ENCODE assay signal across 11 cellular contexts in the genomic region with DNA sequence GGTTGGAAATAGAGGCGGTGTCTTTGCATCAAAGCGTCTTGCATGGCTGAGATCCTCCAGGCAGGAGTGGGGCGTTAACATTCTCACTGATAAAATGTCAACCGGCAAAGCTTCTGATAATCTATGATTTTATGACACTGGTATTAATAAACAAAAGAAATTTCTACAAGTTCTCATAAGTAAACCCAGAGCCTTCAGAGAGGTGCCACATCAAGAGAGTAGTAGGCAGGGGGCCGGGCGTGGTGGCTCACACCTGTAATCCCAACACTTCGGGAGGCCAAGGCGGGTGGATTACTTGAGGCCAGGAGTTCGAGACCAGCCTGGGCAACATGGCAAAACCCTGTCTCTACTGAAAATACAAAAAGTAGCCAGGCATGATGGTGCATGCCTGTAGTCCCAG. TPM values are rescaled to one million over a fixed set of nuclear protein-coding genes. Genes with fewer than 3 reads are reported as not detected.
DNase-seq lines count a peak whose midpoint lies in the region; ATAC-seq and TF ChIP-seq lines count a peak whose summit lies in the region.
"Not testable (repeated sequence)": the region's sequence is repeated elsewhere in the genome, so short reads cannot be mapped to it uniquely, and the experiment has no call there.
"Had no signal": no experiment of that assay in that cellular context is flagged by ENCODE, and none has a peak within 500 bp of the region (broad histone marks: within the 10 kb centered on the region; RNA-seq: fewer than 3 reads in every experiment).

No MANE protein-coding gene starts in this region.

- H4K20me1 ChIP-seq in HCT116 (ENCODE audit: insufficient read depth); OCI-LY7 (ENCODE audit: insufficient read depth, low read length): not testable (repeated sequence)

- not testable (repeated sequence) for ATAC-seq in HCT116

- DNase-seq in HCT116 (ENCODE audit: low read depth, low spot score); OCI-LY7 (ENCODE audit: low spot score); brain microvascular endothelial cell; cardiac muscle cell (ENCODE audit: low read depth in 1 of 2, low spot score in 1 of 2); mesenchymal stem cell; testis: not testable (repeated sequence)
- peak; percentile 67 for DNase-seq in posterior vena cava (ENCODE audit: low spot score)

- not testable (repeated sequence) for H3K4me1 ChIP-seq in ACC112 (ENCODE audit: control insufficient read depth, insufficient read depth, low read length, unreplicated experiment); cardiac muscle cell (ENCODE audit: low read depth); testis
- H3K4me1 ChIP-seq in HCT116 (ENCODE audit: control insufficient read depth in 1 of 2, insufficient read depth in 2 of 2, low read length in 2 of 2) (peaks cover 8 to 32% of the 10 kb centered on the region in 2 experiments; a peak in 3 of 4 replicates), OCI-LY7 (ENCODE audit: insufficient read depth, low read length, poor library complexity, severe bottlenecking) (peaks cover 24% of the 10 kb centered on the region), mesenchymal stem cell (ENCODE audit: control insufficient read depth, insufficient read depth, low read depth, low read length) (peaks cover 13% of the 10 kb centered on the region)

- H3K27me3 ChIP-seq in ACC112 (ENCODE audit: insufficient read depth, low read length); HCT116 (ENCODE audit: insufficient read depth, low read length); brain microvascular endothelial cell (replicated peaks); cardiac muscle cell; mesenchymal stem cell (ENCODE audit: control insufficient read depth in 1 of 2, insufficient read depth in 1 of 2, low read length in 2 of 2); testis: not testable (repeated sequence)

- CTCF ChIA-PET in HCT116 (lab: Charles Lee) = not testable (repeated sequence)
- CTCF ChIA-PET in OCI-LY7 (lab: Charles Lee; ENCODE audit: unreplicated experiment) = interaction anchor here (0.6 to 1.0 kb wide), 2 partner anchors 11 kb away, joined by 3 to 8 read pairs; a partner anchor contains a TSS

- not testable (repeated sequence) for H2BK15ac ChIP-seq in mesenchymal stem cell (ENCODE audit: low read depth, poor library complexity, severe bottlenecking)

- TF ChIP-seq POLR2A in HCT116 (IDR thresholded peaks at IDR 0.05; ENCODE audit: borderline replicate concordance, extremely low read depth, insufficient read depth, insufficient read length); testis (IDR thresholded peaks at IDR 0.05): not testable (repeated sequence)

- TF ChIP-seq RAD21 in HCT116 (IDR thresholded peaks at IDR 0.05; ENCODE audit: low read depth) = not testable (repeated sequence)

- H3K79me2 ChIP-seq in ACC112 (ENCODE audit: control insufficient read depth, insufficient read depth, low read length, unreplicated experiment) (peaks cover 12% of the 10 kb centered on the region), HCT116 (ENCODE audit: insufficient read depth, low read length) (peaks cover 16% of the 10 kb centered on the region), OCI-LY7 (ENCODE audit: insufficient read depth, low read depth, low read length) (peaks cover 15% of the 10 kb centered on the region)

- H3K9ac ChIP-seq in HCT116 (ENCODE audit: low read length) (0 out of 2 replicates have a peak overlapping the region, but pooled peaks have one; percentile 71), mesenchymal stem cell (ENCODE audit: low read length) (peak overlapping the region; percentile 96)

- H3K27ac ChIP-seq in ACC112 (ENCODE audit: low read depth, low read length); HCT116 (ENCODE audit: low read depth, low read length); mesenchymal stem cell (ENCODE audit: low read length, poor library complexity, severe bottlenecking): not testable (repeated sequence)
- H3K27ac ChIP-seq in OCI-LY7 (ENCODE audit: low read depth, low read length, poor library complexity, severe bottlenecking) (peak overlapping the region; percentile 90), brain microvascular endothelial cell (peak overlapping the region; percentile 100), cardiac muscle cell (peak overlapping the region; percentile 99), testis (peak overlapping the region; percentile 98 to 99)

- RAD21 ChIA-PET in HCT116 (lab: Charles Lee; ENCODE audit: low non-redundant PET in 1 of 2, low total read pairs in 2 of 2, uncharacterized antibody in 2 of 2, unreplicated experiment in 2 of 2) = interaction anchor here in 1 of 2 experiments (0.6 kb wide), 1 partner anchor 43 kb away, joined by 4 read pairs; no protein-coding TSS in a partner anchor

- H4K8ac ChIP-seq in mesenchymal stem cell (ENCODE audit: low read length) = peak overlapping the region; percentile 71

- H2BK120ac ChIP-seq in mesenchymal stem cell (ENCODE audit: low read depth, low read length) = not testable (repeated sequence)

- H3K4me3 ChIP-seq in ACC112 (ENCODE audit: low read depth, low read length); HCT116 (replicated peaks in 1 of 2; ENCODE audit: low read depth in 1 of 2, low read length in 2 of 2); brain microvascular endothelial cell (ENCODE audit: low read depth, low read length); cardiac muscle cell: not testable (repeated sequence)
- H3K4me3 ChIP-seq in OCI-LY7 (ENCODE audit: low read depth, low read length, poor library complexity, severe bottlenecking) (peak overlapping the region; percentile 63), mesenchymal stem cell (ENCODE audit: insufficient read depth in 1 of 2, low read depth in 1 of 2, low read length in 2 of 2) (peak overlapping the region in 1 of 2 experiments; percentile 74), testis (peak overlapping the region in 1 of 2 donors; percentile 90)

- POLR2A ChIA-PET in HCT116 (lab: Charles Lee) (interaction anchor here (0.6 to 3.5 kb wide), 4 partner anchors 9 to 13 kb away, joined by 3 to 30 read pairs (median 4); a partner anchor contains a TSS), OCI-LY7 (lab: Charles Lee) (interaction anchor here (0.6 to 5.3 kb wide), 5 partner anchors 9 to 169 kb away, joined by 3 to 45 read pairs (median 4); a partner anchor contains a TSS)

- not testable (repeated sequence) for H3K9me3 ChIP-seq in HCT116 (ENCODE audit: control insufficient read depth in 1 of 2, insufficient read depth in 1 of 2, low read depth in 1 of 2, low read length in 2 of 2); OCI-LY7 (ENCODE audit: low read length); cardiac muscle cell (ENCODE audit: low read depth); mesenchymal stem cell (ENCODE audit: control insufficient read depth, low read length); testis

- not testable (repeated sequence) for H4K91ac ChIP-seq in mesenchymal stem cell (ENCODE audit: low read length)

- not testable (repeated sequence) for H3K79me1 ChIP-seq in mesenchymal stem cell (replicated peaks; ENCODE audit: low read length, poor library complexity, severe bottlenecking)

- not testable (repeated sequence) for H3K36me3 ChIP-seq in ACC112 (ENCODE audit: insufficient read depth, low read length); HCT116 (ENCODE audit: control insufficient read depth in 1 of 2, insufficient read depth in 2 of 2, low read length in 2 of 2); OCI-LY7 (ENCODE audit: insufficient read depth, low read length); brain microvascular endothelial cell (replicated peaks); cardiac muscle cell; mesenchymal stem cell (ENCODE audit: control insufficient read depth in 1 of 2, insufficient read depth in 2 of 2, low read depth in 1 of 2, low read length in 2 of 2); testis (ENCODE audit: low read depth, missing control alignments)

- TF ChIP-seq CTCF in HCT116 (IDR thresholded peaks at IDR 0.05 in 2 of 3, conservative IDR thresholded peaks at IDR 0.05 in 1 of 3; ENCODE audit: borderline replicate concordance in 1 of 3, insufficient read depth in 1 of 3, low read depth in 2 of 3, low read length in 2 of 3); OCI-LY7 (conservative IDR thresholded peaks at IDR 0.05; ENCODE audit: low read length); brain microvascular endothelial cell (IDR thresholded peaks at IDR 0.05; ENCODE audit: low read depth, low read length, missing control alignments); cardiac muscle cell (IDR thresholded peaks at IDR 0.05; ENCODE audit: low read depth, low read length); testis (IDR thresholded peaks at IDR 0.05): not testable (repeated sequence)

- not testable (repeated sequence) for H3K18ac ChIP-seq in mesenchymal stem cell (ENCODE audit: low read depth in 1 of 2, low read length in 2 of 2)

- H3K14ac ChIP-seq in mesenchymal stem cell (ENCODE audit: low read length in 2 of 2) = not testable (repeated sequence)

- H3K23ac ChIP-seq in mesenchymal stem cell (ENCODE audit: low read length in 2 of 2) = not testable (repeated sequence)

- H3K9me2 ChIP-seq in HCT116 (ENCODE audit: insufficient read depth); OCI-LY7 (ENCODE audit: insufficient read depth, low read length): not testable (repeated sequence)

- not testable (repeated sequence) for BruUV-seq in HCT116 (replicated peaks; lab: Mats Ljungman, UMichigan); OCI-LY7 (replicated peaks; lab: Mats Ljungman, UMichigan)

- H3K4me2 ChIP-seq in HCT116 (ENCODE audit: low read length); mesenchymal stem cell (ENCODE audit: low read length, poor library complexity, severe bottlenecking): not testable (repeated sequence)
- peak overlapping the region; percentile 97 for H3K4me2 ChIP-seq in OCI-LY7 (ENCODE audit: low read length)

- intact Hi-C loops in HCT116 (cut with micrococcal nuclease) = loop anchor here (5.0 kb wide), 1 partner anchor 286 kb away; no protein-coding TSS in a partner anchor
- intact Hi-C loops in OCI-LY7 (cut with micrococcal nuclease; ENCODE audit: unreplicated experiment) = loop anchor here (5.0 kb wide), 1 partner anchor 116 kb away; a partner anchor contains a TSS
- intact Hi-C loops in posterior vena cava (cut with DNase I); testis (cut with DNase I; ENCODE audit: low total_unique reads): not testable (repeated sequence)

- H2BK5ac ChIP-seq in mesenchymal stem cell (ENCODE audit: low read depth, low read length, poor library complexity, severe bottlenecking) = not testable (repeated sequence)

- H2AFZ ChIP-seq in ACC112 (ENCODE audit: low read length, unreplicated experiment) (peak overlapping the region; percentile 80), OCI-LY7 (ENCODE audit: low read length) (peak overlapping the region; percentile 81; the same call in 1 of the 2 replicates)
- not testable (repeated sequence) for H2AFZ ChIP-seq in HCT116 (ENCODE audit: low read depth, low read length, poor library complexity, severe bottlenecking); mesenchymal stem cell (ENCODE audit: low read depth, low read length)

- not testable (repeated sequence) for H2AK5ac ChIP-seq in mesenchymal stem cell (ENCODE audit: low read length, severe bottlenecking)

- H2BK12ac ChIP-seq in mesenchymal stem cell (ENCODE audit: low read length in 2 of 2) = not testable (repeated sequence)

- H3K4ac ChIP-seq in mesenchymal stem cell (ENCODE audit: low read depth in 1 of 2, low read length in 2 of 2) = not testable (repeated sequence)

- 90% methylated on average over 7 of the region's 9 CpGs for WGBS in mesenchymal stem cell
- 51 to 62% methylated on average over 9 of the region's 9 CpGs for WGBS in testis, 2 donors

- in situ Hi-C loops in brain microvascular endothelial cell (cut with HindIII; ENCODE audit: low pct_ligation_motif_present, low sequenced_read_pairs) = not testable (repeated sequence)

RNA-seq across cellular contexts. Expression of a gene that starts 3.5 kb away (rescaled TPM):
- total RNA-seq in HCT116 (2021; ENCODE audit: unreplicated experiment) (111 TPM), OCI-LY7 (2022) (85.0 and 98.4 TPM in 2 replicates), cardiac muscle cell (47.4 and 63.3 TPM in 2 replicates), posterior vena cava (10 to 100 TPM; 38.5 to 45.6 TPM), testis (10 to 100 TPM; 33.4 to 46.7 TPM)
- polyA plus RNA-seq in HCT116 (2012) = 113 and 122 TPM in 2 replicates
- 139 and 169 TPM in 2 replicates for total RNA-seq in OCI-LY7 (2014; rRNA removed; shearing (Covaris generic))
- polyA plus RNA-seq in cardiac muscle cell (42.1 and 52.8 TPM in 2 replicates), testis (ENCODE audit: insufficient read depth, low read depth, low replicate concordance) (39.0 TPM)
- 15.6 TPM for polyA plus RNA-seq in mesenchymal stem cell (2013, experiment 1 of 2)
- 14.5 TPM for polyA plus RNA-seq in mesenchymal stem cell (2013, experiment 2 of 2)

RNA-seq across cellular contexts. Expression of a gene that starts 10.2 kb away (rescaled TPM):
- total RNA-seq in HCT116 (2021; ENCODE audit: unreplicated experiment) (not detected), OCI-LY7 (2022) (0.89 TPM in 1 of 2 replicates, not detected in the other), cardiac muscle cell (not detected in 2 replicates), posterior vena cava (not detected), testis (10 to 100 TPM; 18.4 to 38.1 TPM)
- 0.22 and 0.64 TPM in 2 replicates for polyA plus RNA-seq in HCT116 (2012)
- total RNA-seq in OCI-LY7 (2014; rRNA removed; shearing (Covaris generic)) = 1.0 TPM in 1 of 2 replicates, not detected in the other
- polyA plus RNA-seq in cardiac muscle cell (3.0 and 4.8 TPM in 2 replicates), testis (ENCODE audit: insufficient read depth, low read depth, low replicate concordance) (40.7 TPM)
- polyA plus RNA-seq in mesenchymal stem cell (2013, experiment 1 of 2) = not detected
- polyA plus RNA-seq in mesenchymal stem cell (2013, experiment 2 of 2) = 0.16 TPM
- total RNA-seq: Calu3, left lobe of liver, LHCN-M2 had no signal

RNA-seq across cellular contexts. Expression of a gene that starts 11.0 kb away (rescaled TPM):
- 29.5 TPM for total RNA-seq in HCT116 (2021; ENCODE audit: unreplicated experiment)
- polyA plus RNA-seq in HCT116 (2012) = 38.0 and 43.6 TPM in 2 replicates
- total RNA-seq in OCI-LY7 (2014; rRNA removed; shearing (Covaris generic)) = 21.7 and 30.6 TPM in 2 replicates
- total RNA-seq in OCI-LY7 (2022) = 41.0 and 47.5 TPM in 2 replicates
- total RNA-seq in cardiac muscle cell = 38.5 and 45.2 TPM in 2 replicates
- 49.4 and 53.6 TPM in 2 replicates for polyA plus RNA-seq in cardiac muscle cell
- 38.1 TPM for polyA plus RNA-seq in mesenchymal stem cell (2013, experiment 1 of 2)
- 36.9 TPM for polyA plus RNA-seq in mesenchymal stem cell (2013, experiment 2 of 2)
- 10 to 100 TPM; 32.8 to 34.0 TPM for total RNA-seq in posterior vena cava
- 10 to 100 TPM; 42.2 to 49.1 TPM for total RNA-seq in testis
- polyA plus RNA-seq in testis (ENCODE audit: insufficient read depth, low read depth, low replicate concordance) = 55.0 TPM

RNA-seq across cellular contexts. Expression of a gene that starts 37.7 kb away (rescaled TPM):
- total RNA-seq in HCT116 (2021; ENCODE audit: unreplicated experiment) (55.5 TPM), OCI-LY7 (2022) (50.5 and 62.0 TPM in 2 replicates), cardiac muscle cell (52.8 and 60.7 TPM in 2 replicates), posterior vena cava (10 to 100 TPM; 53.0 to 58.1 TPM), testis (10 to 100 TPM; 94.6 to 98.7 TPM)
- 49.2 and 53.3 TPM in 2 replicates for polyA plus RNA-seq in HCT116 (2012)
- 35.1 and 53.3 TPM in 2 replicates for total RNA-seq in OCI-LY7 (2014; rRNA removed; shearing (Covaris generic))
- polyA plus RNA-seq in cardiac muscle cell (96.7 and 127 TPM in 2 replicates), testis (ENCODE audit: insufficient read depth, low read depth, low replicate concordance) (88.3 TPM)
- polyA plus RNA-seq in mesenchymal stem cell (2013, experiment 1 of 2) = 46.1 TPM
- 41.5 TPM for polyA plus RNA-seq in mesenchymal stem cell (2013, experiment 2 of 2)

RNA-seq across cellular contexts. Expression of a gene that starts 37.8 kb away (rescaled TPM):
- total RNA-seq in HCT116 (2021; ENCODE audit: unreplicated experiment) = 418 TPM
- polyA plus RNA-seq in HCT116 (2012) = 519 and 571 TPM in 2 replicates
- 289 and 291 TPM in 2 replicates for total RNA-seq in OCI-LY7 (2014; rRNA removed; shearing (Covaris generic))
- total RNA-seq in OCI-LY7 (2022) = 321 and 339 TPM in 2 replicates
- total RNA-seq in cardiac muscle cell = 71.8 and 79.2 TPM in 2 replicates
- polyA plus RNA-seq in cardiac muscle cell = 93.8 and 100 TPM in 2 replicates
- polyA plus RNA-seq in mesenchymal stem cell (2013, experiment 1 of 2) = 107 TPM
- polyA plus RNA-seq in mesenchymal stem cell (2013, experiment 2 of 2) = 99.1 TPM
- 100 to 1,000 TPM in 1 of 2 donors, 10 to 100 TPM in 1; 89.4 to 114 TPM for total RNA-seq in posterior vena cava
- total RNA-seq in testis = 100 to 1,000 TPM; 227 to 271 TPM
- 166 TPM for polyA plus RNA-seq in testis (ENCODE audit: insufficient read depth, low read depth, low replicate concordance)

Comparison
In these comparisons a context has a peak if more than half of its experiments do, and no peak if none do; other contexts are left out.
1. RNA of a gene that starts 10.2 kb away (total RNA-seq): 18.4 to 38.1 TPM in testis; 0.89 to 1.0 TPM in OCI-LY7, not detected in posterior vena cava, not detected in cardiac muscle cell and not detected in HCT116 (single experiment); every median in the first group is over 4 times any median in the second.